In the genomic region with DNA sequence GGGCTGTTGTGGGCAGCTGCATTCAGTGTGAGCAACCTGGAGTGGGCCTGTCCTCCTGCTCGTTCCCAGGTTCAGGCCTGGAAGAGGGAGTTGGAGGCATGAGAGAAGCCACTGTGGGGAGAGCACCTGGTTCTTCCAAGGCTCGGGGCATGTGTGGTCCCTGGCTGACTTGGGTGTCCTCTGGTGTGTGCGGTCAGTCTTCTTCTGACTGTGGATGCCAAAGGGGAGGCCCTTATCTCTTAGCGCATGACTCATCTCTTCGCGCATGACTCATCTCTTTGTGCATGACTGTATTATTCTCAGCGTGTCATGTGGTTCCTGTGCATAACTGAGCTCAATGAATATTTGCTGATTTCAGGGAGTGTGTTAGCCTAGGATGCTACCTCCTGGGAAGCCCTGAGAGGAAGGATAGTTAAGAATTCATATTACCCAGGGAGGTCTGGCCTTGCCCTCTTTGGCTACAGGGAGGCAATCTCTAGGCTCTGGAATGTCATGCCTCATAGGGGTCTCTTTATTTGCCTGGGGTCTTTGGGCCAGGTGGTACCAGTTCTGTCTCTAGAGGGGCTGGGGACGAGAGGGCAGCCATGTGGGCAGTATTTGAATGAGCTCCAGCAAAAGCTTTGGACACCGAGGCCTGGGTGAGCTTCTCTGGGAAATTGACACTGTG, we compare ENCODE assay signal across 1 cellular context.
A peak's percentile ranks its signal among the peaks of the same experiment; 100 is the strongest.
TF ChIP-seq lines count a peak whose summit lies in the region.

No MANE protein-coding gene starts in this region.

TF ChIP-seq in A549, 52 proteins besides CTCF, POLR2A, EP300 and RAD21 (continued from another document):
- TF ChIP-seq, protein P1, sequence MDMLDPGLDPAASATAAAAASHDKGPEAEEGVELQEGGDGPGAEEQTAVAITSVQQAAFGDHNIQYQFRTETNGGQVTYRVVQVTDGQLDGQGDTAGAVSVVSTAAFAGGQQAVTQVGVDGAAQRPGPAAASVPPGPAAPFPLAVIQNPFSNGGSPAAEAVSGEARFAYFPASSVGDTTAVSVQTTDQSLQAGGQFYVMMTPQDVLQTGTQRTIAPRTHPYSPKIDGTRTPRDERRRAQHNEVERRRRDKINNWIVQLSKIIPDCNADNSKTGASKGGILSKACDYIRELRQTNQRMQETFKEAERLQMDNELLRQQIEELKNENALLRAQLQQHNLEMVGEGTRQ (IDR thresholded peaks at IDR 0.05), result peak; percentile 66
- no peak for TF ChIP-seq BHLHE40 (IDR thresholded peaks at IDR 0.05; ENCODE audit: low read depth, low read length)
